Comparison of ENCODE assay signal across 8 cellular contexts in the genomic region with DNA sequence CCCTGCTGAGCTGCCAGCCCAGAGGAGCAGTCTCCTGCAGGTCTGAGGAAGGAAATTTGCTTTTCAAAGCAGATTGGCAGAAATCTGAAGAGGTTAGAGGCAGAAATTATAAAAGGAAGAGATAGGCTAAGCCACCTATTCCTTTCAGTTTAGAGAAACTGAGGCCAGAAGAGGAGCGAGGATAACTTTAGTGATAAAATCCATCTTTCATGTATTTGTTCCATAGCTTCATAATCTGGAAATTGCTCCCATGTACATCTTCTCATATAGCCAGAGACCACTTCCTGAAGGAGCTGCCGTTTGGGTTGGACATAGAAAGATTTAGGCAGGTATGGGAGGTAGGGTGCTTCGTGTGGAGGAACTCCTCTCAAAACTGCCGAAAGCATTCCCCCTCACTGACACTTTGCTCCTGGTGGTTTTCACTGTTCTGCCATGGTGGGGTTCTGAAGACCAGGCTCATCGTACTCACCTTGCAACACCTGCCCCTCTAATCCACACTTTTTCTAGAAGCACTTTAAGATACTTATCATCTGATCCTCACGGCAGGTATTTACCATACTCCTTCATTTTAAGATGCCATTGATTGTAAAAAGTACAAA. TPM values are rescaled to one million over a fixed set of nuclear protein-coding genes. Genes with fewer than 3 reads are reported as not detected.
A peak's percentile ranks its signal among the peaks of the same experiment; 100 is the strongest.
DNase-seq lines count a peak whose midpoint lies in the region; ATAC-seq and TF ChIP-seq lines count a peak whose summit lies in the region.

No MANE protein-coding gene starts in this region.

- TF ChIP-seq CTCF in GM12875 (IDR thresholded peaks at IDR 0.05; ENCODE audit: borderline replicate concordance, insufficient read depth, low read depth, low read length) = no peak
- no peak for TF ChIP-seq CTCF in Peyer's patch (IDR thresholded peaks at IDR 0.05)
- TF ChIP-seq CTCF in esophagus muscularis mucosa (IDR thresholded peaks at IDR 0.05) = no peak
- no peak for TF ChIP-seq CTCF in sigmoid colon (IDR thresholded peaks at IDR 0.05)

- DNase-seq in Peyer's patch (no peak), esophagus muscularis mucosa (ENCODE audit: extremely low spot score) (no peak), sigmoid colon (no peak), SKM-1 (lab: John Stamatoyannopoulos, UW; ENCODE audit: unreplicated experiment) (no peak), cerebellar cortex (ENCODE audit: low spot score) (no peak)
- no peak for DNase-seq in stimulated activated CD4-positive, alpha-beta T cell treated with anti-CD3 and anti-CD28 coated beads, Interleukin-4, amount 100 ng/mL, for 24 hours

- TF ChIP-seq EP300 in esophagus muscularis mucosa (IDR thresholded peaks at IDR 0.05) = no peak
- no peak for TF ChIP-seq EP300 in sigmoid colon (IDR thresholded peaks at IDR 0.05)

- intact Hi-C loops in esophagus muscularis mucosa (cut with DNase I) (loop anchor here (5.0 kb wide), 3 partner anchors 79 to 171 kb away; a partner anchor contains a TSS), sigmoid colon (cut with DNase I) (loop anchor here (5.0 kb wide), 4 partner anchors 79 to 761 kb away; a partner anchor contains a TSS)

- H3K4me1 ChIP-seq in Peyer's patch = peaks cover 0 to 31% (median 7%) of the 10 kb centered on the region in 4 donors
- peaks cover 23 to 39% (median 35%) of the 10 kb centered on the region in 4 donors for H3K4me1 ChIP-seq in esophagus muscularis mucosa
- peaks cover 0 to 33% (median 19%) of the 10 kb centered on the region in 4 donors for H3K4me1 ChIP-seq in sigmoid colon

- TF ChIP-seq POLR2A in Peyer's patch (IDR thresholded peaks at IDR 0.05) = no peak
- TF ChIP-seq POLR2A in esophagus muscularis mucosa (IDR thresholded peaks at IDR 0.05; ENCODE audit: low read depth) = no peak
- no peak for TF ChIP-seq POLR2A in sigmoid colon (IDR thresholded peaks at IDR 0.05)

- peak overlapping the region; percentile 30 for H3K4me3 ChIP-seq in GM12875 (ENCODE audit: low read depth, low read length)
- peak overlapping the region; percentile 14 to 91 (median 64) for H3K4me3 ChIP-seq in Peyer's patch
- H3K4me3 ChIP-seq in esophagus muscularis mucosa = peak overlapping the region; percentile 29 to 88 (median 41)
- peak overlapping the region in 3 of 4 donors; percentile 13 to 35 (median 34) for H3K4me3 ChIP-seq in sigmoid colon

- 14% methylated on average over 6 of the region's 6 CpGs for WGBS in esophagus muscularis mucosa
- WGBS in sigmoid colon, 2 donors = 12 to 25% methylated on average over 6 of the region's 6 CpGs

- H3K9me3 ChIP-seq in Peyer's patch (no peaks in the 10 kb centered on the region), esophagus muscularis mucosa (no peaks in the 10 kb centered on the region), sigmoid colon (no peaks in the 10 kb centered on the region)

- no peaks in the 10 kb centered on the region for H3K36me3 ChIP-seq in Peyer's patch
- no peaks in the 10 kb centered on the region for H3K36me3 ChIP-seq in esophagus muscularis mucosa
- no peaks in the 10 kb centered on the region for H3K36me3 ChIP-seq in sigmoid colon

- peak overlapping the region; percentile 47 to 100 (median 63) for H3K27ac ChIP-seq in Peyer's patch
- peak overlapping the region; percentile 67 to 74 (median 69) for H3K27ac ChIP-seq in esophagus muscularis mucosa (replicated peaks in 1 of 4)
- H3K27ac ChIP-seq in sigmoid colon = peak overlapping the region; percentile 71 to 99 (median 79)

- ATAC-seq in HG02970 (IDR thresholded peaks at IDR 0.05; ENCODE audit: low FRiP score, unreplicated experiment) = no peak

- H3K27me3 ChIP-seq in Peyer's patch (no peaks in the 10 kb centered on the region), esophagus muscularis mucosa (no peaks in the 10 kb centered on the region), sigmoid colon (no peaks in the 10 kb centered on the region)

RNA-seq across cellular contexts. Expression of a gene that starts 0.7 kb away (rescaled TPM):
- total RNA-seq in Peyer's patch (10 to 100 TPM; 63.7 to 96.6 (median 65.9) TPM), esophagus muscularis mucosa (10 to 100 TPM; 31.8 to 85.8 (median 43.9) TPM), sigmoid colon (10 to 100 TPM; 28.0 to 57.1 (median 44.4) TPM)
- polyA plus RNA-seq in sigmoid colon = 10 to 100 TPM; 12.0 to 15.6 (median 14.3) TPM
